8 cellular contexts compared by ENCODE assay signal in the genomic region with DNA sequence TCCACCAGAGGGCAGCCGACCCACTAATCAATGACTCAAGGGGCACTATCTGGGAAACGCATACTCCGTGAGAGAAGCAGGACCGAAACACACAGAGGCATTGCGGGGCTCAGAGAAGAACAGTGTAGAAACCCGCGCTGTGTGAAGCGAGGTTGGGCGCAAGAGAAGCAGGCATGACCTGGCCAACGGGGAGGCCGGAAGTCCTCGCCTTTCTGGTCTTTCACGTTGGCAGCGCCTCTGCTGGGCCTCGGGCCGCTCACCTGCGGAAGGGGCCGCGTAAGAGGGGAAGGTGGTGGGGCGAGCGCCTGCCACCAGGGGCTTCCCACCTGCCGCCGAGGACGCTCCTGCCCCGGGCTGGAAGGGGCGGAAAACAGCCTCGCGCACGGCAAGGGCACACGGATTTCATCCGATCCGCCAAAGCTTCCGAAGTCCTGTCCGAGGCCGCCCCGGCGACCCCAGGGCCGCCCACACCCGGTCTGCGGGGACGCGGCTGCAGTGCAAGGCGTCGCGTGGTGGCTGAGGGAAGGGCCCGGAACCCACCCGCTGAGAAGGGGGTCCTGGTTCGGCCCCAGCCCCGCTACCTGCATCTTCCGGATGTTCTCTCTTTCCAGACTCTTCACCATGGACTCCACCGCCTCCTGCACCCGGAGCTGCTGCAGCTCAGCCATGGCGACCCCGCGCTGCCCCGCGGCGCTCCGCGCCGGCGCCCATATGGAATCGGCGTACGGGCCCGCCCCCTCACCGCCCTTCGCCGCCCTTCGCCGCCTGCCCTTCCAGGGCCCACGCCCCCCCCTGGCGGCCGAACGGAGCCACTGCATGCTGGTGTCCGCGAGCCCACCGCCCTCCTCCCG. TPM values are rescaled to one million over a fixed set of nuclear protein-coding genes. Genes with fewer than 3 reads are reported as not detected.
DNase-seq lines count a peak whose midpoint lies in the region; TF ChIP-seq lines count a peak whose summit lies in the region.

TSS of gene FAM136A (minus strand) at position 724 of the 851 bp plus-strand sequence. CDS start at position 668, 56 bp downstream.

- H3K9ac ChIP-seq in ES-I3 (ENCODE audit: low read depth, low read length) = peak within 1 kb of the TSS; percentile 86
- peak within 1 kb of the TSS; percentile 86 for H3K9ac ChIP-seq in Loucy (ENCODE audit: low read depth, low read length, poor library complexity, severe bottlenecking)

- peak; percentile 71 for TF ChIP-seq CTCF in Loucy (conservative IDR thresholded peaks at IDR 0.05; ENCODE audit: low read length)
- TF ChIP-seq CTCF in suprapubic skin (IDR thresholded peaks at IDR 0.05) = peak; percentile 79 to 100

- H3K4me1 ChIP-seq in ES-I3 (ENCODE audit: insufficient read depth, low read length) = 0 out of 2 replicates have a peak, but pooled peaks cover 7% of the 10 kb centered on the region
- peaks cover 7% of the 10 kb centered on the region for H3K4me1 ChIP-seq in Loucy (ENCODE audit: insufficient read depth, low read length, poor library complexity, severe bottlenecking)
- H3K4me1 ChIP-seq in suprapubic skin = peaks cover 12% of the 10 kb centered on the region

- no peaks in the 10 kb centered on the region; the same call in 1 of the 2 replicates for H3F3A ChIP-seq in Loucy (ENCODE audit: low read depth)

- peak within 1 kb of the TSS; percentile 92 for H2AFZ ChIP-seq in Loucy (ENCODE audit: low read length)

- CTCF ChIA-PET in activated naive CD4-positive, alpha-beta T cell treated with anti-CD3 and anti-CD28 coated beads for 36 hours (lab: Charles Lee) = interaction anchor here (0.6 to 5.7 kb wide), 11 partner anchors 8 to 467 kb away, joined by 3 to 121 read pairs (median 4); partner anchors contain the start of genes ADD2 and SNRPG

- peak within 1 kb of the TSS; percentile 94 for H3K27ac Mint-ChIP-seq in activated naive CD4-positive, alpha-beta T cell treated with anti-CD3 and anti-CD28 coated beads for 36 hours

- H3K36me3 Mint-ChIP-seq in activated naive CD4-positive, alpha-beta T cell treated with anti-CD3 and anti-CD28 coated beads for 36 hours (ENCODE audit: low read depth) = peaks cover 27% of the 10 kb centered on the region

- H4K20me1 ChIP-seq in Loucy (ENCODE audit: insufficient read depth, low read length, poor library complexity, severe bottlenecking) = peaks cover 10% of the 10 kb centered on the region

- intact Hi-C loops in activated naive CD4-positive, alpha-beta T cell treated with anti-CD3 and anti-CD28 coated beads for 36 hours (cut with micrococcal nuclease) = loop anchor here (1.0 to 10.0 kb wide), 8 partner anchors 8 to 577 kb away; partner anchors contain the start of genes ADD2, SNRPG and TIA1

- DNase-seq in GOT3 (lab: John Stamatoyannopoulos, UW) = peak; percentile 18
- peak; percentile 84 for DNase-seq in SK-N-DZ (ENCODE audit: low spot score)
- DNase-seq in activated naive CD4-positive, alpha-beta T cell treated with anti-CD3 and anti-CD28 coated beads for 36 hours = peak; percentile 92
- peak; percentile 67 for DNase-seq in globus pallidus (ENCODE audit: low spot score)
- peak; percentile 59 for DNase-seq in occipital lobe (lab: John Stamatoyannopoulos, UW)
- peak; percentile 91 to 92 for DNase-seq in suprapubic skin (ENCODE audit: low spot score in 2 of 2)

- H3K4me2 ChIP-seq in Loucy (ENCODE audit: low read depth, low read length, poor library complexity, severe bottlenecking) = peak within 1 kb of the TSS; percentile 95

- H3K9me3 ChIP-seq in ES-I3 (ENCODE audit: control insufficient read depth, insufficient read depth, low read length) (no peaks in the 10 kb centered on the region), Loucy (ENCODE audit: insufficient read depth, low read depth, low read length) (peaks cover 2% of the 10 kb centered on the region; the same call in 1 of the 2 replicates), suprapubic skin (no peaks in the 10 kb centered on the region)

- TF ChIP-seq POLR2A in suprapubic skin (IDR thresholded peaks at IDR 0.05) = no peak

- H3K9me3 Mint-ChIP-seq in activated naive CD4-positive, alpha-beta T cell treated with anti-CD3 and anti-CD28 coated beads for 36 hours = no peaks in the 10 kb centered on the region

- no peak for TF ChIP-seq EP300 in suprapubic skin (IDR thresholded peaks at IDR 0.05)

- WGBS in suprapubic skin = under 1% methylated on average over 50 of the region's 79 CpGs

- H3K9me2 ChIP-seq in Loucy (replicated peaks; ENCODE audit: low read depth, low read length) = no peaks in the 10 kb centered on the region

- H3K27me3 Mint-ChIP-seq in activated naive CD4-positive, alpha-beta T cell treated with anti-CD3 and anti-CD28 coated beads for 36 hours (ENCODE audit: low read depth) = no peaks in the 10 kb centered on the region

- peak within 1 kb of the TSS; percentile 93 for H3K4me3 Mint-ChIP-seq in activated naive CD4-positive, alpha-beta T cell treated with anti-CD3 and anti-CD28 coated beads for 36 hours

- peaks cover 7% of the 10 kb centered on the region; the same call in 1 of the 2 replicates for H3K36me3 ChIP-seq in ES-I3 (ENCODE audit: insufficient read depth, low read length)
- H3K36me3 ChIP-seq in Loucy (ENCODE audit: insufficient read depth, low read length) = peaks cover 16% of the 10 kb centered on the region; the same call in 1 of the 2 replicates
- peaks cover 26% of the 10 kb centered on the region for H3K36me3 ChIP-seq in suprapubic skin

- H3K4me1 Mint-ChIP-seq in activated naive CD4-positive, alpha-beta T cell treated with anti-CD3 and anti-CD28 coated beads for 36 hours (ENCODE audit: low read depth) = peaks cover 38% of the 10 kb centered on the region

- H3K27me3 ChIP-seq in Loucy (ENCODE audit: insufficient read depth, low read length, poor library complexity, severe bottlenecking) (no peaks in the 10 kb centered on the region), suprapubic skin (no peaks in the 10 kb centered on the region)

- H3K27ac ChIP-seq in suprapubic skin = peak within 1 kb of the TSS; percentile 77

- H3K79me2 ChIP-seq in Loucy (ENCODE audit: insufficient read depth, low read length) = peaks cover 30% of the 10 kb centered on the region

- H3K4me3 ChIP-seq in Loucy (ENCODE audit: low read length, poor library complexity, severe bottlenecking) (peak within 1 kb of the TSS; percentile 81), suprapubic skin (peak within 1 kb of the TSS; percentile 69)

RNA-seq across cellular contexts. Expression of gene FAM136A, which starts in this region (rescaled TPM):
- polyA plus RNA-seq in SK-N-DZ (2014; cell fraction: cytosol; rRNA removed) = 58.6 and 71.3 TPM in 2 replicates
- polyA plus RNA-seq in SK-N-DZ (2014; cell fraction: nucleus; rRNA removed) = 45.2 and 51.3 TPM in 2 replicates
- 10 to 100 TPM; 41.9 to 44.0 TPM for total RNA-seq in activated naive CD4-positive, alpha-beta T cell treated with anti-CD3 and anti-CD28 coated beads for 36 hours
- total RNA-seq in occipital lobe = 28.2 TPM
- 10 to 100 TPM; 20.8 to 30.9 (median 26.4) TPM for total RNA-seq in suprapubic skin

Comparison
In these comparisons a context has a peak if more than half of its experiments do, and no peak if none do; other contexts are left out.
1. Peak in every context shown above with its lines: DNase-seq, H3K4me3 ChIP-seq and H3K27ac ChIP-seq.
2. DNase-seq: peak in every context shown above with its lines; median percentile 92 in activated naive CD4-positive, alpha-beta T cell treated with anti-CD3 and anti-CD28 coated beads for 36 hours; 92 in suprapubic skin; 84 in SK-N-DZ; 67 in globus pallidus; 59 in occipital lobe; 18 in GOT3.